Comparison of ENCODE assay signal across 8 cellular contexts in the genomic region with DNA sequence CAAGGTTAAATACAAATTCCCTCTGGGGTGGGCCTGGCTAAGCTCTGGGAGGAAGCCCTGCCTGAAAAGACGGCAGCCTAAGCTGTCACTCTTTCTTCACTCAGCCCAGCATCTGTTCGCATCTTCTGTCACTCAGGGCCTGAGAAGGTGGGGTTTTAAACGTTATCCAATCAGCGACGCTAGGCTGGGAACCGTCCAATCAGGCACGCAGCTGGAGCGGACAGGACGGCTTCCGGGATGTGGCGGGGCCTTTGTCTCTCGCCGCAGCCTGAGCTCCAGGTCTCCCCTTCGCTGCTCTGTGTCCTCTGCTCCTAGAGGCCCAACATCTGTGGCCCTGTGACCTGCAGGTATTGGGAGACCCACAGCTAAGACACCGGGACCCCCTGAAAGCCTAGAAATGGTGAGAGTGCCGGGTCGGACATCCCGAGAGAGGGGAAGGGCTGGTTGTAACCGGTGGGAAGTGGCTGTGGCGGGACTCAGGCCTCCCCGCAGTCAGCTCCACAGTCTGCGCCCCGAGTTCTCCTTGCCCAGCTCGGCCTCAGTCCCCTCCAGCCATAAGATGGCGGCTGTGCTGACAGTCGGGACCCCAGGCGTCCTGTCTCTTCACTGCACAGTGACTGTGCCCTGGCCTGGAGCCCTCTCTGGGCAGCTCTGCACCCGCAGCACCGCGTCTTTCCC. TPM values are rescaled to one million over a fixed set of nuclear protein-coding genes. Genes with fewer than 3 reads are reported as not detected.
DNase-seq lines count a peak whose midpoint lies in the region; ATAC-seq and TF ChIP-seq lines count a peak whose summit lies in the region.

A gene (plus strand): TSS at position 254 of the 678 bp plus-strand sequence. CDS start 144 bp downstream, at position 398.

- H3K4me3 ChIP-seq in GM12875 (ENCODE audit: low read depth, low read length) (peak within 1 kb of the TSS; percentile 65), ovary (peak within 1 kb of the TSS; percentile 75), thymus (ENCODE audit: low read length) (peak within 1 kb of the TSS; percentile 72)

- peak; percentile 99 for ATAC-seq in HG02763 (IDR thresholded peaks at IDR 0.05; ENCODE audit: unreplicated experiment)
- ATAC-seq in Right ventricle myocardium inferior: peak; percentile 100

- H3K4me1 ChIP-seq in ovary (ENCODE audit: insufficient read depth) (peaks cover 2% of the 10 kb centered on the region), thymus (ENCODE audit: control insufficient read depth, insufficient read depth, low read length) (no peaks in the 10 kb centered on the region)

- H3K27ac ChIP-seq in ovary (peak within 1 kb of the TSS in 1 of 2 donors; percentile 55), thymus (ENCODE audit: low read depth) (peak within 1 kb of the TSS; percentile 87)

- TF ChIP-seq POLR2A in ovary (IDR thresholded peaks at IDR 0.05): peak; percentile 80

- intact Hi-C loops in Right ventricle myocardium inferior (cut with DNase I): no loop called here
- intact Hi-C loops in ovary (cut with DNase I): no loop called here

- DNase-seq in NCI-H1436 (lab: John Stamatoyannopoulos, UW) (peak; percentile 92), SW480 (ENCODE audit: low spot score) (peak; percentile 88), Right ventricle myocardium inferior (ENCODE audit: missing footprints) (peak; percentile 96), ovary (peak; percentile 90 to 93 (median 92))
- peak; percentile 65 for DNase-seq in activated naive CD8-positive, alpha-beta T cell treated with anti-CD3 and anti-CD28 coated beads, Interleukin-2, amount 50 U/mL, for 16 hours (ENCODE audit: low read depth, low spot score)

- no peaks in the 10 kb centered on the region for H3K27me3 ChIP-seq in ovary
- no peaks in the 10 kb centered on the region for H3K27me3 ChIP-seq in thymus (ENCODE audit: control insufficient read depth, insufficient read depth)

- H3K36me3 ChIP-seq in ovary (no peaks in the 10 kb centered on the region), thymus (ENCODE audit: control insufficient read depth, insufficient read depth) (peaks cover 12% of the 10 kb centered on the region)

- H3K9me3 ChIP-seq in ovary: no peaks in the 10 kb centered on the region
- no peaks in the 10 kb centered on the region for H3K9me3 ChIP-seq in thymus (ENCODE audit: control insufficient read depth)

- TF ChIP-seq CTCF in GM12875 (IDR thresholded peaks at IDR 0.05; ENCODE audit: borderline replicate concordance, insufficient read depth, low read depth, low read length): no peak
- no peak for TF ChIP-seq CTCF in ovary (IDR thresholded peaks at IDR 0.05)

- 0 to 1% (median 0%) methylated on average over 29 to 30 of the region's 30 CpGs for WGBS in ovary, 3 donors
- under 1% methylated on average over 30 of the region's 30 CpGs for WGBS in thymus

- no peak for TF ChIP-seq EP300 in ovary (IDR thresholded peaks at IDR 0.05)

RNA-seq across cellular contexts. Expression of the gene that starts here (rescaled TPM):
- total RNA-seq in Right ventricle myocardium inferior: 13.1 TPM
- 10 to 100 TPM; 11.7 to 52.2 (median 30.3) TPM for total RNA-seq in ovary
- polyA plus RNA-seq in ovary: 10 to 100 TPM; 33.0 to 34.8 TPM
- 18.6 TPM for polyA plus RNA-seq in thymus
